ENCODE assay signal across 13 cellular contexts in genomic region chr7:45827731-45828130, GRCh38. TPM values are rescaled to one million over a fixed set of nuclear protein-coding genes. Genes with fewer than 3 reads are reported as not detected.
"Had no signal": no experiment of that assay in that cellular context is flagged by ENCODE, and none has a peak within 500 bp of the region (broad histone marks: within the 10 kb centered on the region; RNA-seq: fewer than 3 reads in every experiment).

No MANE protein-coding gene starts in this region.

RNA-seq across cellular contexts. Expression of gene CCDC201, which starts 45.2 kb away (rescaled TPM):
- total RNA-seq: stomach, subcutaneous adipose tissue, suprapubic skin, temporal lobe, thoracic aorta, thyroid gland, tibial nerve, transverse colon, upper lobe of left lung, upper lobe of right lung, ureter, urinary bladder, vagina had no signal
- polyA plus RNA-seq: stomach, urinary bladder had no signal
